In genomic region chr1:212431656-212432055, GRCh38 we compare ENCODE assay signal across 17 cellular contexts. TPM values are rescaled to one million over a fixed set of nuclear protein-coding genes. Genes with fewer than 3 reads are reported as not detected.
DNase-seq lines count a peak whose midpoint lies in the region; ATAC-seq and TF ChIP-seq lines count a peak whose summit lies in the region.
"Had no signal": no experiment of that assay in that cellular context is flagged by ENCODE, and none has a peak within 500 bp of the region (broad histone marks: within the 10 kb centered on the region; RNA-seq: fewer than 3 reads in every experiment).

No MANE protein-coding gene starts in this region.

- H2BK5ac ChIP-seq in mesenchymal stem cell (ENCODE audit: low read depth, low read length, poor library complexity, severe bottlenecking): no peak overlapping the region

- H3K23ac ChIP-seq in mesenchymal stem cell (ENCODE audit: low read length in 2 of 2): no peak overlapping the region

- peaks cover 16% of the 10 kb centered on the region for H3K79me1 ChIP-seq in mesenchymal stem cell (replicated peaks; ENCODE audit: low read length, poor library complexity, severe bottlenecking)

- no peak for DNase-seq in stimulated activated naive CD8-positive, alpha-beta T cell treated with anti-CD3 and anti-CD28 coated beads, Interleukin-15, Interleukin-2, amounts not matched to agents 100 U/mL and 50 U/mL, for 24 hours
- DNase-seq in WTC11 (ENCODE audit: low spot score) (no peak), mesenchymal stem cell (no peak), SK-N-DZ (ENCODE audit: low spot score) (no peak), NCI-H2227 (lab: John Stamatoyannopoulos, UW; ENCODE audit: unreplicated experiment) (no peak)
- DNase-seq: activated naive CD4-positive, alpha-beta T cell treated with Interleukin-2 at 50 U/mL for 16 hours; endodermal cell; NCI-H1048; NK-92 treated with Interleukin-12 subunit alpha and Interleukin-12 subunit beta, amount 100 ng/mL, for 24 hours; stimulated activated CD4-positive, alpha-beta T cell treated with anti-CD3 and anti-CD28 coated beads, Interleukin-4, amount 100 ng/mL, for 4 hours; T1000 had no signal

- CTCF ChIA-PET in WTC11 (lab: Charles Lee): no interaction called here

- H3K4me3 Mint-ChIP-seq in stimulated activated naive CD8-positive, alpha-beta T cell treated with anti-CD3 and anti-CD28 coated beads, Interleukin-15, Interleukin-2, amounts not matched to agents 100 ng/mL and 50 ng/mL, for 24 hours: no peak overlapping the region
- H3K4me3 Mint-ChIP-seq in WTC11: no peak overlapping the region; the same call in 1 of the 2 replicates

- 85% methylated on average over 7 of the region's 9 CpGs for WGBS in mesenchymal stem cell

- no peaks in the 10 kb centered on the region for H3K27me3 ChIP-seq in mesenchymal stem cell (ENCODE audit: control insufficient read depth in 1 of 2, insufficient read depth in 1 of 2, low read length in 2 of 2)
- H3K27me3 ChIP-seq: cardiac muscle cell, vagina had no signal

- H2BK12ac ChIP-seq in mesenchymal stem cell (ENCODE audit: low read length in 2 of 2): no peak overlapping the region

- no peak overlapping the region for H2AFZ ChIP-seq in mesenchymal stem cell (ENCODE audit: low read depth, low read length)

- H3K4me2 ChIP-seq in mesenchymal stem cell (ENCODE audit: low read length, poor library complexity, severe bottlenecking): no peak overlapping the region

- peaks cover 9% of the 10 kb centered on the region for H3K4me1 ChIP-seq in mesenchymal stem cell (ENCODE audit: control insufficient read depth, insufficient read depth, low read depth, low read length)

- no peak overlapping the region for H2AK5ac ChIP-seq in mesenchymal stem cell (ENCODE audit: low read length, severe bottlenecking)

- H4K91ac ChIP-seq in mesenchymal stem cell (ENCODE audit: low read length): no peak overlapping the region

- no peak overlapping the region for H3K4ac ChIP-seq in mesenchymal stem cell (ENCODE audit: low read depth in 1 of 2, low read length in 2 of 2)

- H4K8ac ChIP-seq in mesenchymal stem cell (ENCODE audit: low read length): no peak overlapping the region

- H3K9ac ChIP-seq in mesenchymal stem cell (ENCODE audit: low read length): peak overlapping the region; percentile 98

- peaks cover 25% of the 10 kb centered on the region for H3K4me1 Mint-ChIP-seq in stimulated activated naive CD8-positive, alpha-beta T cell treated with anti-CD3 and anti-CD28 coated beads, Interleukin-15, Interleukin-2, amounts not matched to agents 100 ng/mL and 50 ng/mL, for 24 hours (ENCODE audit: low read depth)
- peaks cover 16% of the 10 kb centered on the region for H3K4me1 Mint-ChIP-seq in WTC11

- H3K27ac ChIP-seq in mesenchymal stem cell (ENCODE audit: low read length, poor library complexity, severe bottlenecking): no peak overlapping the region
- H3K27ac ChIP-seq: cardiac muscle cell had no signal

- H3K36me3 ChIP-seq in mesenchymal stem cell (ENCODE audit: control insufficient read depth in 1 of 2, insufficient read depth in 2 of 2, low read depth in 1 of 2, low read length in 2 of 2): no peaks in the 10 kb centered on the region
- H3K36me3 ChIP-seq: cardiac muscle cell, vagina had no signal

- no peak overlapping the region for H2BK120ac ChIP-seq in mesenchymal stem cell (ENCODE audit: low read depth, low read length)

- no peak overlapping the region for H2BK15ac ChIP-seq in mesenchymal stem cell (ENCODE audit: low read depth, poor library complexity, severe bottlenecking)

- H3K9me3 Mint-ChIP-seq in stimulated activated naive CD8-positive, alpha-beta T cell treated with anti-CD3 and anti-CD28 coated beads, Interleukin-15, Interleukin-2, amounts not matched to agents 100 ng/mL and 50 ng/mL, for 24 hours: no peaks in the 10 kb centered on the region
- no peaks in the 10 kb centered on the region for H3K9me3 Mint-ChIP-seq in WTC11
- H3K9me3 Mint-ChIP-seq: endodermal cell had no signal

- no peaks in the 10 kb centered on the region for H3K9me3 ChIP-seq in mesenchymal stem cell (ENCODE audit: control insufficient read depth, low read length)
- H3K9me3 ChIP-seq: vagina had no signal

- H3K27ac Mint-ChIP-seq in stimulated activated naive CD8-positive, alpha-beta T cell treated with anti-CD3 and anti-CD28 coated beads, Interleukin-15, Interleukin-2, amounts not matched to agents 100 ng/mL and 50 ng/mL, for 24 hours: peak overlapping the region; percentile 27
- H3K27ac Mint-ChIP-seq in WTC11: no peak overlapping the region
- H3K27ac Mint-ChIP-seq: endodermal cell had no signal

- no peak overlapping the region for H3K18ac ChIP-seq in mesenchymal stem cell (ENCODE audit: low read depth in 1 of 2, low read length in 2 of 2)

- no peaks in the 10 kb centered on the region for H3K27me3 Mint-ChIP-seq in stimulated activated naive CD8-positive, alpha-beta T cell treated with anti-CD3 and anti-CD28 coated beads, Interleukin-15, Interleukin-2, amounts not matched to agents 100 ng/mL and 50 ng/mL, for 24 hours
- H3K27me3 Mint-ChIP-seq in WTC11 (ENCODE audit: low read depth): peaks cover 4% of the 10 kb centered on the region; the same call in 1 of the 2 replicates

- H3K36me3 Mint-ChIP-seq in stimulated activated naive CD8-positive, alpha-beta T cell treated with anti-CD3 and anti-CD28 coated beads, Interleukin-15, Interleukin-2, amounts not matched to agents 100 ng/mL and 50 ng/mL, for 24 hours (ENCODE audit: low read depth): no peaks in the 10 kb centered on the region
- no peaks in the 10 kb centered on the region for H3K36me3 Mint-ChIP-seq in WTC11

- TF ChIP-seq CTCF in WTC11 (IDR thresholded peaks at IDR 0.05): no peak

- H3K4me3 ChIP-seq in mesenchymal stem cell (ENCODE audit: insufficient read depth in 1 of 2, low read depth in 1 of 2, low read length in 2 of 2): no peak overlapping the region
- H3K4me3 ChIP-seq: lung had no signal

- POLR2A ChIA-PET in WTC11 (lab: Charles Lee): no interaction called here

- H3K14ac ChIP-seq in mesenchymal stem cell (ENCODE audit: low read length in 2 of 2): no peak overlapping the region

- no peak for ATAC-seq in stimulated activated naive CD8-positive, alpha-beta T cell treated with anti-CD3 and anti-CD28 coated beads, Interleukin-15, Interleukin-2, amounts not matched to agents 100 U/mL and 50 U/mL, for 24 hours
- ATAC-seq in WTC11 (peak; percentile 15), HG03442 (IDR thresholded peaks at IDR 0.05; ENCODE audit: unreplicated experiment) (no peak), HG03460 (IDR thresholded peaks at IDR 0.05; ENCODE audit: unreplicated experiment) (no peak)

TF ChIP-seq in WTC11, 78 proteins besides CTCF, POLR2A, EP300 and RAD21:
- TF ChIP-seq EMX1 (CRISPR knock-in tag; IDR thresholded peaks at IDR 0.05) (no peak), RELA (CRISPR knock-in tag; IDR thresholded peaks at IDR 0.05; ENCODE audit: borderline replicate concordance) (no peak), ELF4 (CRISPR knock-in tag; IDR thresholded peaks at IDR 0.05; ENCODE audit: low read depth) (no peak), ZNF671 (CRISPR knock-in tag; IDR thresholded peaks at IDR 0.05) (no peak), KAT7 (CRISPR knock-in tag; IDR thresholded peaks at IDR 0.05; ENCODE audit: borderline replicate concordance) (no peak), SMAD3 (CRISPR knock-in tag; IDR thresholded peaks at IDR 0.05; ENCODE audit: borderline replicate concordance) (no peak), SP1 (CRISPR knock-in tag; conservative IDR thresholded peaks at IDR 0.05) (no peak), ZNF232 (CRISPR knock-in tag; IDR thresholded peaks at IDR 0.05) (no peak), ZNF425 (CRISPR knock-in tag; conservative IDR thresholded peaks at IDR 0.05) (no peak), USF1 (CRISPR knock-in tag; IDR thresholded peaks at IDR 0.05) (no peak)

RNA-seq across cellular contexts. Expression of gene NENF, which starts 1.1 kb away (rescaled TPM):
- 26.2 to 28.1 TPM (median 27.3 TPM) in 3 replicates for total RNA-seq in WTC11 (2021)
- polyA plus RNA-seq in mesenchymal stem cell (2013, experiment 1 of 2): 44.7 TPM
- polyA plus RNA-seq in mesenchymal stem cell (2013, experiment 2 of 2): 49.2 TPM
- 62.5 and 74.0 TPM in 2 replicates for polyA plus RNA-seq in SK-N-DZ (2014; cell fraction: cytosol; rRNA removed)
- polyA plus RNA-seq in SK-N-DZ (2014; cell fraction: nucleus; rRNA removed): 59.9 and 93.7 TPM in 2 replicates

RNA-seq across cellular contexts. Expression of gene PACC1, which starts 17.0 kb away (rescaled TPM):
- 15.0 to 19.5 TPM (median 15.7 TPM) in 3 replicates for total RNA-seq in WTC11 (2021)
- polyA plus RNA-seq in mesenchymal stem cell (2013, experiment 1 of 2): 5.6 TPM
- 5.9 TPM for polyA plus RNA-seq in mesenchymal stem cell (2013, experiment 2 of 2)
- polyA plus RNA-seq in SK-N-DZ (2014; cell fraction: cytosol; rRNA removed): 54.6 and 55.2 TPM in 2 replicates
- polyA plus RNA-seq in SK-N-DZ (2014; cell fraction: nucleus; rRNA removed): 23.1 and 42.8 TPM in 2 replicates
